ENCODE assay signal across 12 cellular contexts in genomic region chr1:240337795-240338194, GRCh38.
DNase-seq lines count a peak whose midpoint lies in the region; ATAC-seq and TF ChIP-seq lines count a peak whose summit lies in the region.
"Had no signal": no experiment of that assay in that cellular context is flagged by ENCODE, and none has a peak within 500 bp of the region (broad histone marks: within the 10 kb centered on the region; RNA-seq: fewer than 3 reads in every experiment).

No MANE protein-coding gene starts in this region.

- CTCF ChIA-PET in HEK293 (lab: Yijun Ruan, JAX) (no interaction called here), T-cell (lab: Charles Lee) (interaction anchor here in 1 of 2 donors (0.5 kb wide), 1 partner anchor 172 kb away, joined by 5 read pairs; no protein-coding TSS in a partner anchor)

- no peaks in the 10 kb centered on the region for H3K27me3 Mint-ChIP-seq in T-cell

- no peaks in the 10 kb centered on the region for H3K4me1 Mint-ChIP-seq in T-cell
- H3K4me1 Mint-ChIP-seq: immature natural killer cell had no signal

- H3K9me3 ChIP-seq in HEK293 (ENCODE audit: control insufficient read depth, insufficient read depth, low read depth, low read length) = no peaks in the 10 kb centered on the region
- peaks cover 0 to 4% of the 10 kb centered on the region in 2 donors for H3K9me3 ChIP-seq in stomach smooth muscle (ENCODE audit: control insufficient read depth in 2 of 2, low read length in 2 of 2)
- H3K9me3 ChIP-seq: thoracic aorta had no signal

- H3K4me1 ChIP-seq in HEK293 (ENCODE audit: control insufficient read depth, insufficient read depth, low read length) (peaks cover 18% of the 10 kb centered on the region), stomach smooth muscle (ENCODE audit: control insufficient read depth, insufficient read depth, low read length) (peaks cover 3% of the 10 kb centered on the region)

- no peaks in the 10 kb centered on the region for H3K27me3 ChIP-seq in stomach smooth muscle (ENCODE audit: control insufficient read depth in 1 of 2, insufficient read depth in 2 of 2, low read length in 2 of 2)

- H3K9me3 Mint-ChIP-seq in T-cell = peaks cover 0 to 3% (median 0%) of the 10 kb centered on the region in 3 donors

- H3K27ac ChIP-seq in HEK293 (ENCODE audit: extremely low read depth, low read depth, low read length) (no peak overlapping the region), stomach smooth muscle (ENCODE audit: low read length) (no peak overlapping the region)
- H3K27ac ChIP-seq: thoracic aorta had no signal

- no peak overlapping the region for H3K27ac Mint-ChIP-seq in T-cell
- H3K27ac Mint-ChIP-seq: immature natural killer cell had no signal

- H3K4me3 ChIP-seq in HEK293 (ENCODE audit: low read depth, low read length) (no peak overlapping the region), stomach smooth muscle (ENCODE audit: low read length in 2 of 2) (peak overlapping the region in 1 of 2 donors; percentile 36)
- H3K4me3 ChIP-seq: thoracic aorta had no signal

- no peak for TF ChIP-seq CTCF in HEK293 (tag by site-specific recombination; IDR thresholded peaks at IDR 0.05)

- ATAC-seq in T-cell (replicated peaks in 1 of 4) = no peak

- POLR2A ChIA-PET in HEK293 (lab: Yijun Ruan, JAX) (no interaction called here), T-cell (lab: Charles Lee) (no interaction called here)

- no peaks in the 10 kb centered on the region for H3K36me3 Mint-ChIP-seq in T-cell
- H3K36me3 Mint-ChIP-seq: immature natural killer cell had no signal

- no peaks in the 10 kb centered on the region for H3K36me3 ChIP-seq in HEK293 (ENCODE audit: control insufficient read depth in 2 of 2, insufficient read depth in 1 of 2, low read length in 2 of 2)
- H3K36me3 ChIP-seq in stomach smooth muscle (ENCODE audit: control insufficient read depth in 2 of 2, insufficient read depth in 2 of 2, low read length in 2 of 2) = no peaks in the 10 kb centered on the region
- H3K36me3 ChIP-seq: thoracic aorta had no signal

- H3K4me3 Mint-ChIP-seq in T-cell = no peak overlapping the region
- H3K4me3 Mint-ChIP-seq: immature natural killer cell had no signal

- peak overlapping the region; percentile 1 to 59 for H3K9ac ChIP-seq in stomach smooth muscle (ENCODE audit: low read length in 2 of 2)

- DNase-seq in astrocyte of the hippocampus (ENCODE audit: low read depth, low spot score) (peak; percentile 79), inferior parietal cortex (ENCODE audit: extremely low spot score) (peak; percentile 36), COR-L47 (lab: John Stamatoyannopoulos, UW) (no peak), T-cell (no peak), NCI-H146 treated with DMSO at 0.1 percent for 48 hours (lab: John Stamatoyannopoulos, UW; ENCODE audit: unreplicated experiment) (no peak)
- DNase-seq: activated naive CD4-positive, alpha-beta T cell treated with Interleukin-2 at 50 U/mL for 16 hours; effector memory CD4-positive, alpha-beta T cell; immature natural killer cell; SIG-M5 had no signal

TF ChIP-seq in HEK293, 187 proteins besides CTCF, POLR2A, EP300 and RAD21 (continues in another document):
- TF ChIP-seq ZNF184 (tag by site-specific recombination; IDR thresholded peaks at IDR 0.05) = no peak
- TF ChIP-seq ZNF37A (tag by site-specific recombination; IDR thresholded peaks at IDR 0.05) = no peak
- no peak for TF ChIP-seq PBX3 (CRISPR knock-in tag; IDR thresholded peaks at IDR 0.05)
- TF ChIP-seq ZNF202 (tag by site-specific recombination; IDR thresholded peaks at IDR 0.05; ENCODE audit: borderline replicate concordance) = no peak
- TF ChIP-seq ZSCAN5A (tag by site-specific recombination; IDR thresholded peaks at IDR 0.05) = no peak
- TF ChIP-seq ZFP37 (tag by site-specific recombination; IDR thresholded peaks at IDR 0.05) = no peak
- peak; percentile 90 for TF ChIP-seq ZBTB17 (tag by site-specific recombination; IDR thresholded peaks at IDR 0.05)
- TF ChIP-seq ZNF354C (tag by site-specific recombination; IDR thresholded peaks at IDR 0.05; ENCODE audit: borderline replicate concordance, low read depth) = no peak
- TF ChIP-seq ZNF510 (tag by site-specific recombination; IDR thresholded peaks at IDR 0.05; ENCODE audit: insufficient replicate concordance) = no peak
- TF ChIP-seq YY1 (tag by site-specific recombination; IDR thresholded peaks at IDR 0.05) = no peak
- no peak for TF ChIP-seq ZNF610 (tag by site-specific recombination; IDR thresholded peaks at IDR 0.05; ENCODE audit: borderline replicate concordance)
- TF ChIP-seq TSHZ1 (tag by site-specific recombination; IDR thresholded peaks at IDR 0.05; ENCODE audit: borderline replicate concordance) = peak; percentile 79; the same call in 1 of the 2 replicates
- no peak for TF ChIP-seq PATZ1 (tag by site-specific recombination; IDR thresholded peaks at IDR 0.05)
- no peak for TF ChIP-seq ZNF132 (tag by site-specific recombination; IDR thresholded peaks at IDR 0.05; ENCODE audit: borderline replicate concordance)
- TF ChIP-seq REPIN1 (tag by site-specific recombination; IDR thresholded peaks at IDR 0.05; ENCODE audit: low read depth) = no peak
- no peak for TF ChIP-seq KLF7 (tag by site-specific recombination; IDR thresholded peaks at IDR 0.05; ENCODE audit: borderline replicate concordance)

Comparison
In these comparisons a context has a peak if more than half of its experiments do, and no peak if none do; other contexts are left out.
1. DNase-seq: peak in astrocyte of the hippocampus (single experiment) and inferior parietal cortex (single experiment); none in COR-L47 (single experiment), T-cell (0 of 34) and NCI-H146 treated with DMSO at 0.1 percent for 48 hours (single experiment).